ENCODE assay signal across 14 cellular contexts in the genomic region with DNA sequence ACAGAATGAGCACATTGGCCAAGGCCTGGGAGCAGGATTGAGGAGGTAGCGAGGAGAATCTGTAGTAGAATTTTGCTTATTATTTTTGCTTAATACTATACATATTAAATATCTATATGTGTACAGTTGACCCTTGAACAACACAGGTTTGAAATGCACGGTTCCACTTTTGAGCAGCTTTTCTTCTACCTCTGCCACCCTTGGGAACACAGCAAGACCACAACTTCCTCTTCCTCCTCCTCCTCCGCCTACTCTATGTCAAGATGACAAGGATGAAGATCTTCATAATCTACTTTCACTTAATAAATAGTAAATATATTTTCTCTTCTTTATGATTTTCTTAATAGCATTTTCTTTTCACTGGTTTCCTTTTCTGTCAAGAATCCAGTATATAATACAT.
DNase-seq lines count a peak whose midpoint lies in the region; ATAC-seq and TF ChIP-seq lines count a peak whose summit lies in the region.
"Had no signal": no experiment of that assay in that cellular context is flagged by ENCODE, and none has a peak within 500 bp of the region (broad histone marks: within the 10 kb centered on the region; RNA-seq: fewer than 3 reads in every experiment).

No MANE protein-coding gene starts in this region.

- DNase-seq in GM12864 (ENCODE audit: low read depth) (peak; percentile 3), NB4 (ENCODE audit: low read depth) (peak; percentile 72), left ventricle myocardium inferior (no peak), NAMALWA (ENCODE audit: low spot score) (no peak), KG1 (lab: John Stamatoyannopoulos, UW) (no peak)
- DNase-seq: dermis blood vessel endothelial cell, kidney, NCI-H1436 treated with DMSO at 0.1 percent for 48 hours, trophoblast cell had no signal

- peak; percentile 90 for ATAC-seq in GM21367 (IDR thresholded peaks at IDR 0.05; ENCODE audit: unreplicated experiment)
- peak; percentile 88 for ATAC-seq in HG03064 (IDR thresholded peaks at IDR 0.05; ENCODE audit: low read depth, unreplicated experiment)
- ATAC-seq in GM19023 (IDR thresholded peaks at IDR 0.05; ENCODE audit: unreplicated experiment): no peak
- ATAC-seq: natural killer cell treated with Interleukin-12 subunit alpha and Interleukin-12 subunit beta and Interleukin-15 and Interleukin-18, amount 100 ng/mL, for 72 hours had no signal

- H3K27me3 ChIP-seq in left ventricle myocardium inferior (ENCODE audit: low read depth): no peaks in the 10 kb centered on the region

- H3K4me3 ChIP-seq in GM12864 (ENCODE audit: low read depth, low read length) (no peak overlapping the region), NB4 (ENCODE audit: low read depth, low read length) (no peak overlapping the region), left ventricle myocardium inferior (no peak overlapping the region)
- H3K4me3 ChIP-seq: skin epidermis had no signal

- no peaks in the 10 kb centered on the region for H3K36me3 ChIP-seq in left ventricle myocardium inferior

- H3K4me1 ChIP-seq in left ventricle myocardium inferior: no peaks in the 10 kb centered on the region

- intact Hi-C loops in left ventricle myocardium inferior (cut with micrococcal nuclease): no loop called here

- peaks cover 25% of the 10 kb centered on the region for H3K9me3 ChIP-seq in left ventricle myocardium inferior (replicated peaks)

- H3K27ac ChIP-seq in left ventricle myocardium inferior (replicated peaks): no peak overlapping the region
- H3K27ac ChIP-seq: skin epidermis had no signal

- TF ChIP-seq POLR2A in NB4 (IDR thresholded peaks at IDR 0.05; ENCODE audit: extremely low read depth, insufficient read length): no peak

- TF ChIP-seq CTCF in GM12864 (IDR thresholded peaks at IDR 0.05; ENCODE audit: low read depth, low read length, missing control alignments) (no peak), NB4 (IDR thresholded peaks at IDR 0.05; ENCODE audit: low read depth, low read length) (no peak), left ventricle myocardium inferior (IDR thresholded peaks at IDR 0.05; ENCODE audit: borderline replicate concordance) (no peak)

Comparison
In these comparisons a context has a peak if more than half of its experiments do, and no peak if none do; other contexts are left out.
1. DNase-seq: peak in GM12864 (single experiment) and NB4 (single experiment); none in left ventricle myocardium inferior (single experiment), NAMALWA (single experiment) and KG1 (single experiment).